In the genomic region with DNA sequence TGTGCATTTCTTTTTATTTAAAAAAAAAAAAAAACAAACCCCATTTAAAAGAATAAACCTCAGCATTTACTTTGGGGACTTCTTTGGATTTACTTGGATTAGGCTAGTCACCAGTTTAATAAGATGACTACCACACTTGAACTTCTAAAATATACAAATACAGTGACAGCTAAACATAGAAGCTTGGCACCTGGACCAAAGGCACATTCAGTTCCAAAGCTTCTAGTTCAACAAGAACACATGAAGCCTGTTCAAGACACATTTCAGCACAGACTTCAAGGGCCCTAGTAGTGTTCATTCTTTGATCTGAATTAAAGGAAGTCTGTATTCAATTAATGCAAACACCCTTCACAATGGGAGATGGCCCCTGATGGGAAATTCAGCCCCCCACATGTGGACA, we compare ENCODE assay signal across 18 cellular contexts. TPM values are rescaled to one million over a fixed set of nuclear protein-coding genes. Genes with fewer than 3 reads are reported as not detected.
DNase-seq lines count a peak whose midpoint lies in the region; TF ChIP-seq lines count a peak whose summit lies in the region.
"Had no signal": no experiment of that assay in that cellular context is flagged by ENCODE, and none has a peak within 500 bp of the region (broad histone marks: within the 10 kb centered on the region; RNA-seq: fewer than 3 reads in every experiment).

No MANE protein-coding gene starts in this region.

- no peak overlapping the region for H3K4me3 ChIP-seq in esophagus (ENCODE audit: low read depth in 1 of 2, low read length in 2 of 2)
- H3K4me3 ChIP-seq in left ventricle myocardium inferior: peak overlapping the region; percentile 17
- no peak overlapping the region for H3K4me3 ChIP-seq in sigmoid colon
- H3K4me3 ChIP-seq: PC-9 had no signal

- peaks cover 0 to 3% of the 10 kb centered on the region in 2 donors for H3K4me1 ChIP-seq in esophagus (ENCODE audit: control insufficient read depth in 2 of 2, insufficient read depth in 2 of 2, low read length in 1 of 2)
- peaks cover 30% of the 10 kb centered on the region for H3K4me1 ChIP-seq in left ventricle myocardium inferior
- H3K4me1 ChIP-seq in sigmoid colon: peaks cover 0 to 21% (median 21%) of the 10 kb centered on the region in 4 donors

- DNase-seq in left ventricle myocardium inferior (no peak), sigmoid colon (peak; percentile 71), NCI-H1694 (lab: John Stamatoyannopoulos, UW) (no peak), GM13976 (ENCODE audit: low spot score) (no peak), NCI-H524 treated with DMSO at 0.1 percent for 48 hours (lab: John Stamatoyannopoulos, UW) (no peak), NCI-H2029 treated with DMSO at 0.1 percent for 48 hours (lab: John Stamatoyannopoulos, UW) (no peak)
- DNase-seq: CD8-positive, alpha-beta memory T cell; HFFc6; KG1; NCI-H1092; NCI-H748 treated with DMSO at 0.1 percent for 48 hours; PC-9 had no signal

- intact Hi-C loops in left ventricle myocardium inferior (cut with micrococcal nuclease) (no loop called here), sigmoid colon (cut with DNase I) (no loop called here)

- H3K27me3 ChIP-seq in esophagus (ENCODE audit: control insufficient read depth in 1 of 2, insufficient read depth in 2 of 2, low read length in 2 of 2): no peaks in the 10 kb centered on the region
- H3K27me3 ChIP-seq in left ventricle myocardium inferior (ENCODE audit: low read depth): no peaks in the 10 kb centered on the region
- no peaks in the 10 kb centered on the region for H3K27me3 ChIP-seq in sigmoid colon

- TF ChIP-seq CTCF in left ventricle myocardium inferior (IDR thresholded peaks at IDR 0.05; ENCODE audit: borderline replicate concordance): no peak
- TF ChIP-seq CTCF in sigmoid colon (IDR thresholded peaks at IDR 0.05): no peak
- TF ChIP-seq CTCF in GM13976 (IDR thresholded peaks at IDR 0.05; ENCODE audit: borderline replicate concordance, control extremely low read depth, extremely low read depth, insufficient read depth, missing control alignments): no peak

- no peaks in the 10 kb centered on the region for H3K9me3 ChIP-seq in esophagus (ENCODE audit: control insufficient read depth in 2 of 2, insufficient read depth in 1 of 2, low read depth in 1 of 2, low read length in 1 of 2)
- no peaks in the 10 kb centered on the region for H3K9me3 ChIP-seq in left ventricle myocardium inferior (replicated peaks)
- H3K9me3 ChIP-seq in sigmoid colon: no peaks in the 10 kb centered on the region

- peak in 3 of 4 donors; percentile 36 to 87 (median 85) for TF ChIP-seq EP300 in sigmoid colon (IDR thresholded peaks at IDR 0.05)

- H3K36me3 ChIP-seq in esophagus (ENCODE audit: control insufficient read depth in 2 of 2, insufficient read depth in 2 of 2, low read length in 1 of 2) (peaks cover 23 to 38% of the 10 kb centered on the region in 2 donors), left ventricle myocardium inferior (peaks cover 98% of the 10 kb centered on the region), sigmoid colon (peaks cover 13 to 99% (median 42%) of the 10 kb centered on the region in 4 donors)

- in situ Hi-C loops in GM13976 (cut with MboI; ENCODE audit: low sequenced_read_pairs, unreplicated experiment): no loop called here

- H3K27ac ChIP-seq in esophagus (ENCODE audit: low read depth in 2 of 2, low read length in 1 of 2): peak overlapping the region; percentile 48 to 73
- peak overlapping the region; percentile 93 for H3K27ac ChIP-seq in left ventricle myocardium inferior (replicated peaks)
- peak overlapping the region; percentile 72 to 84 (median 78) for H3K27ac ChIP-seq in sigmoid colon
- H3K27ac ChIP-seq: PC-9 had no signal

- no peak for TF ChIP-seq POLR2A in sigmoid colon (IDR thresholded peaks at IDR 0.05)

RNA-seq across cellular contexts. Expression of gene ROGDI, which starts 11.6 kb away (rescaled TPM):
- 10 to 100 TPM; 28.7 to 49.5 TPM for polyA plus RNA-seq in esophagus
- 97.4 TPM for total RNA-seq in left ventricle myocardium inferior
- 10 to 100 TPM; 47.9 to 72.8 (median 58.3) TPM for total RNA-seq in sigmoid colon
- polyA plus RNA-seq in sigmoid colon: 10 to 100 TPM; 23.4 to 46.7 (median 25.2) TPM

RNA-seq across cellular contexts. Expression of gene SMIM22, which starts 18.9 kb away (rescaled TPM):
- polyA plus RNA-seq in esophagus (10 to 100 TPM; 20.1 to 28.6 TPM), sigmoid colon (1,000 to 10,000 TPM in 2 of 3 donors, 100 to 1,000 TPM in 1; 848 to 2,006 (median 1,963) TPM)
- total RNA-seq in left ventricle myocardium inferior (not detected), sigmoid colon (not detected)
- total RNA-seq: CD8-positive, alpha-beta memory T cell; Daoy; H1; HFFc6; M059J had no signal
- polyA plus RNA-seq: AG04450; BJ; CD8-positive, alpha-beta memory T cell; H1 had no signal

RNA-seq across cellular contexts. Expression of gene SEPTIN12, which starts 25.9 kb away (rescaled TPM):
- polyA plus RNA-seq in esophagus (under 1 TPM in 1 of 2 donors, not detected in 1; 0.07 TPM), sigmoid colon (1 to 10 TPM in 1 of 3 donors, not detected in 2; 2.5 TPM)
- total RNA-seq in left ventricle myocardium inferior (not detected), sigmoid colon (not detected)
- total RNA-seq: CD8-positive, alpha-beta memory T cell; Daoy; H1; HFFc6; M059J; PC-9 had no signal
- polyA plus RNA-seq: AG04450; BJ; CD8-positive, alpha-beta memory T cell had no signal

RNA-seq across cellular contexts. Expression of gene GLYR1, which starts 33.0 kb away (rescaled TPM):
- 10 to 100 TPM; 34.3 to 35.6 TPM for polyA plus RNA-seq in esophagus
- total RNA-seq in left ventricle myocardium inferior: 86.7 TPM
- 10 to 100 TPM; 56.7 to 67.3 (median 59.9) TPM for total RNA-seq in sigmoid colon
- polyA plus RNA-seq in sigmoid colon: 10 to 100 TPM; 48.0 to 70.5 (median 70.3) TPM

RNA-seq across cellular contexts. Expression of gene UBN1, which starts 33.2 kb away (rescaled TPM):
- polyA plus RNA-seq in esophagus: 1 to 10 TPM; 5.1 to 7.7 TPM
- total RNA-seq in left ventricle myocardium inferior: 41.1 TPM
- total RNA-seq in sigmoid colon: 10 to 100 TPM; 16.4 to 27.7 (median 17.8) TPM
- polyA plus RNA-seq in sigmoid colon: 10 to 100 TPM in 2 of 3 donors, 1 to 10 TPM in 1; 8.4 to 24.1 (median 17.8) TPM
